ENCODE assay signal across 8 cellular contexts in the genomic region with DNA sequence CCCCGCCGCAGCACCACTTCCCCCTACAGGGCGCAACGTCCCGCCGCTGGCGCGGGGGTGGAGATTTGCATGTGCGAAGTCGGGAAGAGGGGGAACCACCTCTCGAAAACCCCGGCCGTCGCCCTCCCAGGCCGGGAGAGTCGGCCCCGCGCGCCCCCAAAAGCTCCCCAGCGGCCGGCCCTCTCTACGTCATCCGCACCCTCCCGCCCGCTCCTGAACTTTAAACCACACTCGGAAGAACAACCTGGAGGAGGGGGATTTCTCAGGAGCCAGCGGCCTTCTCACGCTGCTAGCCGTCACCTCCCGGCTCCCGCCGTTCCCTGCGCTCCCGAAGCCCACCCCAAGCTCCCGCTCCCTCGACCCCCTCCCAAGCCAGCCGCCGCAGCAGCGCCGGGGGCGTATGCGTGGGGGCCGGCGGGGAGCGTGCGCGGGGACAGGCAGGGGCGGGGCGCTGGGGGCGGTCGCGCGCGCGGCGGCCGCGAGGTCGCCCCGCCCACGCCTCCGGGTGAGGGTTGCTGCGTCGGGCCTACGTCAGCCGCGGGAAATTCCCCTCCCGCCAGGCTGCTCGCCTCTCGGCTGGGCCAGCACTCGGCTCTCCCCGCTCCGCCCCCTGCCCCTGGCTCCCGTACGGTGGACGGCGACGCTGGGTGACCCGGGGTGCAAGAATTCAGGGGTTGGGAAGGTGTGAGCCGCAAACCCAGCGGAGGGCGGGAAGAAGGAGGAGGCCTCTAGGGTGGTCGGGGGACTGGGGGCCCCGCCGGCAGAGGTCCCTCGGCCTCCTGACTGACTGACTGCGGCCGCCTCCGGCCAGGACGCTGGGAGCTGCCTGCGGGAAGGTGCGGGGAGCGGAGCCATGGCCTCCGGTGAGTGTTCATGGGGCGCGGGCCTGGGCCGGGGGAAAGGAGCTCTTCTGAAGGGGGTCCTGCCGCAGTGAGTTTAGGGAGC. TPM values are rescaled to one million over a fixed set of nuclear protein-coding genes. Genes with fewer than 3 reads are reported as not detected.
DNase-seq lines count a peak whose midpoint lies in the region; ATAC-seq and TF ChIP-seq lines count a peak whose summit lies in the region.

A gene (plus strand): TSS at position 587 of the 945 bp plus-strand sequence. CDS start 267 bp downstream, at position 854.

- peak within 1 kb of the TSS; percentile 94 for H3K27ac ChIP-seq in cingulate gyrus (ENCODE audit: low read depth, low read length)
- peak within 1 kb of the TSS; percentile 91 for H3K27ac ChIP-seq in layer of hippocampus (ENCODE audit: low read depth, low read length)

- peak; percentile 80 for ATAC-seq in GM19043 (IDR thresholded peaks at IDR 0.05; ENCODE audit: low read depth, unreplicated experiment)
- ATAC-seq in HG03354 (IDR thresholded peaks at IDR 0.05; ENCODE audit: poor library complexity, severe bottlenecking, unreplicated experiment), result peak; percentile 86

- H3K9me3 ChIP-seq in BE2C, result no peaks in the 10 kb centered on the region

- DNase-seq in BE2C (peak; percentile 85), NCI-H460 (ENCODE audit: extremely low read depth, low read depth) (peak; percentile 87)
- peak; percentile 89 to 95 for DNase-seq in activated CD4-positive, alpha-beta T cell treated with anti-CD3 and anti-CD28 coated beads for 4 hours
- peak; percentile 78 to 88 (median 86) for DNase-seq in stimulated activated CD4-positive, alpha-beta T cell treated with anti-CD3 and anti-CD28 coated beads, Interleukin-1b, Interleukin-23, amount 100 ng/mL, for 24 hours (ENCODE audit: low read depth in 4 of 4, low spot score in 1 of 4)

- H3K36me3 ChIP-seq in BE2C, result no peaks in the 10 kb centered on the region

- no peaks in the 10 kb centered on the region for H3K4me1 ChIP-seq in BE2C

- H3K4me3 ChIP-seq in BE2C (ENCODE audit: low read depth, low read length), result peak within 1 kb of the TSS; percentile 63

- TF ChIP-seq CTCF in BE2C (IDR thresholded peaks at IDR 0.05; ENCODE audit: low read depth, low read length), result 0 out of 2 replicates have a peak, but pooled peaks have one; percentile 10

- H3K27me3 ChIP-seq in BE2C, result no peaks in the 10 kb centered on the region
- no peaks in the 10 kb centered on the region for H3K27me3 ChIP-seq in layer of hippocampus (ENCODE audit: control insufficient read depth, insufficient read depth, low read length)

RNA-seq across cellular contexts. Expression of the gene that starts here (rescaled TPM):
- polyA plus RNA-seq in BE2C (2012; ENCODE audit: insufficient read depth, insufficient read length, low read depth), result 1.1 TPM
- 7.3 and 7.5 TPM in 2 replicates for total RNA-seq in NCI-H460 (2014; rRNA removed; shearing (Covaris generic))
- 2.0 and 2.1 TPM in 2 replicates for polyA plus RNA-seq in NCI-H460 (2014; cell fraction: nucleus; rRNA removed)

Comparison
In these comparisons a context has a peak if more than half of its experiments do, and no peak if none do; other contexts are left out.
1. Peak in every context shown above with its lines: DNase-seq, ATAC-seq, H3K4me3 ChIP-seq and H3K27ac ChIP-seq.